In genomic region chr7:75845132-75845531, GRCh38 we compare ENCODE assay signal across 15 cellular contexts. TPM values are rescaled to one million over a fixed set of nuclear protein-coding genes. Genes with fewer than 3 reads are reported as not detected.
"Had no signal": no experiment of that assay in that cellular context is flagged by ENCODE, and none has a peak within 500 bp of the region (broad histone marks: within the 10 kb centered on the region; RNA-seq: fewer than 3 reads in every experiment).

No MANE protein-coding gene starts in this region.

RNA-seq across cellular contexts. Expression of gene CCL24, which starts 31.5 kb away (rescaled TPM):
- total RNA-seq: activated CD4-positive, alpha-beta memory T cell treated with anti-CD3 and anti-CD28 coated beads, Interleukin-2, amount 10 ng/mL, durations not matched to agents 7 days and 5 days; activated CD4-positive, alpha-beta T cell treated with anti-CD3 and anti-CD28 coated beads for 36 hours; activated CD4-positive, alpha-beta T cell treated with anti-CD3 and anti-CD28 coated beads, Interleukin-2, amount 10 ng/mL, durations not matched to agents 7 days and 5 days; activated CD8-positive, alpha-beta memory T cell treated with anti-CD3 and anti-CD28 coated beads, Interleukin-2, amount 10 ng/mL, durations not matched to agents 7 days and 5 days; activated CD8-positive, alpha-beta T cell treated with anti-CD3 and anti-CD28 coated beads, Interleukin-2, amount 10 ng/mL, durations not matched to agents 7 days and 5 days; activated naive CD8-positive, alpha-beta T cell treated with anti-CD3 and anti-CD28 coated beads, Interleukin-2, amount 10 ng/mL, durations not matched to agents 7 days and 5 days; activated T-helper 2 cell treated with anti-CD3 and anti-CD28 coated beads, Interferon-gamma antibody, Interleukin-2, Interleukin-4, amounts not matched to agents 10 μg/mL and 5 μg/mL and 100 μg/mL, durations not matched to agents 14 hours and 24 hours and 36 hours; ascending aorta; bronchial epithelial cell; cardiac muscle cell; T-cell; T-helper 1 cell treated with Interleukin-12 subunit alpha and Interleukin-12 subunit beta and Interleukin-4 antibody, amounts not matched to agents 30 ng/mL and 1 ng/mL, for 36 hours; T-helper 17 cell; T-helper 2 cell treated with Interferon-gamma antibody and Interleukin-4, amounts not matched to agents 100 ng/mL and 5 ng/mL, for 36 hours; WTC11 had no signal
- polyA plus RNA-seq: cardiac muscle cell had no signal
